ENCODE assay signal across 22 cellular contexts in the genomic region with DNA sequence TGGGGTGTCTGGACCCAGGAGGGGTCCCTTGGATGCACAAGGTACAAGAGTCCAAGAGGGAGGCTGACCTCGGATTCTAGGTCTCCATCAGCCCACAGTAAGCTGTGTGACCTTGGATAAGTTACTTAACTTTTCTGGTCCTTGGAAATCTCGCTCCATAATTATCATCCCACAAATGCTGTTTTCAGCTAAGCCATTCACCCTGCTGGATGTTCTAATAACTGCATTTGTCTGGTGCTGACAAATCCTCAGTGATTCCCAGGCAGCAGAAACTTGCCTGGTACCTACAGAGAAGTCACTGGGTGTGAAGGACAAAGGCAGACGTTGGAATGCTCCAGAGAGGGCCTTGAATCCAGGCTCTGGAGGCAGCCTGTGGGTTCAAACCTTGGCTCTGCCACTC.
A peak's percentile ranks its signal among the peaks of the same experiment; 100 is the strongest.
DNase-seq lines count a peak whose midpoint lies in the region; TF ChIP-seq lines count a peak whose summit lies in the region.
"Had no signal": no experiment of that assay in that cellular context is flagged by ENCODE, and none has a peak within 500 bp of the region (broad histone marks: within the 10 kb centered on the region; RNA-seq: fewer than 3 reads in every experiment).

No MANE protein-coding gene starts in this region.

- H3K9me3 ChIP-seq in WERI-Rb-1 (ENCODE audit: severe bottlenecking) (no peaks in the 10 kb centered on the region), suprapubic skin (no peaks in the 10 kb centered on the region)
- H3K9me3 ChIP-seq: A549, BLaER1 had no signal

- TF ChIP-seq CTCF in GM12864 (IDR thresholded peaks at IDR 0.05; ENCODE audit: low read depth, low read length, missing control alignments) (peak; percentile 2), WERI-Rb-1 (IDR thresholded peaks at IDR 0.05; ENCODE audit: low read depth, low read length) (peak; percentile 16; the same call in 1 of the 2 replicates), mesothelial cell of epicardium (IDR thresholded peaks at IDR 0.05; ENCODE audit: unreplicated experiment) (peak; percentile 11), suprapubic skin (IDR thresholded peaks at IDR 0.05) (no peak)

- DNase-seq in NCI-H2171 (lab: John Stamatoyannopoulos, UW) (peak; percentile 10), NCI-H2171 treated with DMSO at 0.1 percent for 48 hours (lab: John Stamatoyannopoulos, UW) (no peak), GM12864 (ENCODE audit: low read depth) (no peak), WERI-Rb-1 (peak; percentile 15), mesothelial cell of epicardium (ENCODE audit: low spot score in 2 of 2, unreplicated experiment in 2 of 2) (no peak), suprapubic skin (ENCODE audit: low spot score in 2 of 2) (no peak), 8988T (no peak), NCI-H345 (lab: John Stamatoyannopoulos, UW) (no peak)
- DNase-seq: CD4-positive, alpha-beta memory T cell; DMS79 treated with DMSO at 0.1 percent for 48 hours; GDM1; HCEC 1CT; NCI-H187 treated with DMSO at 0.1 percent for 48 hours; NCI-H510A; NCI-H748 treated with DMSO at 0.1 percent for 48 hours; PC-3; RPMI8226; SHP77 treated with DMSO at 0.1 percent for 48 hours had no signal

- TF ChIP-seq EP300 in suprapubic skin (IDR thresholded peaks at IDR 0.05): no peak

- WGBS in suprapubic skin: 78% methylated on average over 3 of the region's 3 CpGs

- H3K4me3 ChIP-seq in GM12864 (ENCODE audit: low read depth, low read length) (no peak overlapping the region), WERI-Rb-1 (ENCODE audit: low read depth, low read length) (no peak overlapping the region), suprapubic skin (no peak overlapping the region)
- H3K4me3 ChIP-seq: A549, BLaER1, GM12878 had no signal

- TF ChIP-seq POLR2A in suprapubic skin (IDR thresholded peaks at IDR 0.05): no peak

- H3K27ac Mint-ChIP-seq in mesothelial cell of epicardium: no peak overlapping the region
- H3K27ac Mint-ChIP-seq: CD4-positive, alpha-beta memory T cell had no signal

- H3K27ac ChIP-seq in WERI-Rb-1 (no peak overlapping the region), suprapubic skin (no peak overlapping the region)
- H3K27ac ChIP-seq: A549, BLaER1, KMS-11 had no signal

- H3K27me3 Mint-ChIP-seq in mesothelial cell of epicardium (ENCODE audit: low read depth): peaks cover 55% of the 10 kb centered on the region

- H3K27me3 ChIP-seq in WERI-Rb-1 (ENCODE audit: insufficient read depth, low read depth, severe bottlenecking) (no peaks in the 10 kb centered on the region), suprapubic skin (peaks cover 61% of the 10 kb centered on the region)
- H3K27me3 ChIP-seq: BLaER1 had no signal

- no peaks in the 10 kb centered on the region for H3K9me3 Mint-ChIP-seq in mesothelial cell of epicardium

- no peak overlapping the region for H3K4me3 Mint-ChIP-seq in mesothelial cell of epicardium
- H3K4me3 Mint-ChIP-seq: CD4-positive, alpha-beta memory T cell had no signal

- peaks cover 8% of the 10 kb centered on the region for H3K4me1 Mint-ChIP-seq in mesothelial cell of epicardium
- H3K4me1 Mint-ChIP-seq: CD4-positive, alpha-beta memory T cell had no signal

- H3K4me1 ChIP-seq in suprapubic skin: no peaks in the 10 kb centered on the region
- H3K4me1 ChIP-seq: A549, BLaER1 had no signal

- H3K36me3 Mint-ChIP-seq in mesothelial cell of epicardium: no peaks in the 10 kb centered on the region
- H3K36me3 Mint-ChIP-seq: CD4-positive, alpha-beta memory T cell had no signal

- no peaks in the 10 kb centered on the region for H3K36me3 ChIP-seq in WERI-Rb-1
- H3K36me3 ChIP-seq in suprapubic skin: no peaks in the 10 kb centered on the region
- H3K36me3 ChIP-seq: BLaER1 had no signal

Comparison
In these comparisons a context has a peak if more than half of its experiments do, and no peak if none do; other contexts are left out.
1. DNase-seq: peak in NCI-H2171 (single experiment) and WERI-Rb-1 (single experiment); none in NCI-H2171 treated with DMSO at 0.1 percent for 48 hours (single experiment), GM12864 (single experiment), mesothelial cell of epicardium (0 of 2), suprapubic skin (0 of 2), 8988T (single experiment) and NCI-H345 (single experiment).
2. CTCF ChIP-seq: peak in GM12864 (single experiment), WERI-Rb-1 (single experiment) and mesothelial cell of epicardium (single experiment); none in suprapubic skin (0 of 2).